ENCODE assay signal across 8 cellular contexts in the genomic region with DNA sequence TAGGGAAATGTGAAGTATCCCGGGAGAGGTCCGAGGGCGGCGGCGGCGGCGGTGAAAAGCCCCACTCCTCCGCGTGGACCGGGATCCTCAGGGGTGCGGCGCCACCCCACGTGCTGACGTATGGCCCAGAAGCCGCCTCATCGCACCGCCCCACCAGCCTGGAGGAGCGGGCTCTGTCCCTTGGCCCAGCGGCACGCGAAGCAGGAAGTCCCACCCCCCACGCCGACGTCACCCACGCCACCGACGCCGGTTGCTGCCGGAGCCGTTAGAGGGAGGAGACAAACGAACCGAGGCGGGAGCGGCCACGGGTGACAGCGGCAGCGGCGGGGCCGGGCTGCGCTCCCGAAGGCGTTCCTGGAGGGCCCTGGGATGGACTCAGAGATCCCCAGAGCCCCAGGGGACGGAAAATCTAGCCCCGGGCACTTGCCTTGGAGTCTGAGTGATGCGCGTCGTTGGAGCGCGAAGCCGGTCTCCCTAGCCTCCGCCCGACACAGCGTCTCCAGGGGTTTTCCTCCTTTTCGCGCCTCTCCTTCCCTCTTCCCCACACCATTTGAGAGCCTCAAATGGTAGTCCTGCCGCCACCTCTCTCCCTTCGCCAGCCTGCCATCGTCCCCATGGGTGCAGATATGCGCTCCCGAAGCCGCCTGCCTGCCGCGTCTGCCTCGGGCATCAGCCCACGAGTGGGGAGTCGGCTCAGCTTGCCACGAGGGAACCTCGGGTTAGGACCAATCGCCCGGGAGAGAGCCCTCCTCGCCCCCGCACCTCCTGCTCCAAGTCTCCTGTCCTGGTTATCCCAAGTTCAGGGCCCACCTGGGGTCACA. TPM values are rescaled to one million over a fixed set of nuclear protein-coding genes. Genes with fewer than 3 reads are reported as not detected.
DNase-seq lines count a peak whose midpoint lies in the region; ATAC-seq, FAIRE-seq and TF ChIP-seq lines count a peak whose summit lies in the region.

A gene with protein sequence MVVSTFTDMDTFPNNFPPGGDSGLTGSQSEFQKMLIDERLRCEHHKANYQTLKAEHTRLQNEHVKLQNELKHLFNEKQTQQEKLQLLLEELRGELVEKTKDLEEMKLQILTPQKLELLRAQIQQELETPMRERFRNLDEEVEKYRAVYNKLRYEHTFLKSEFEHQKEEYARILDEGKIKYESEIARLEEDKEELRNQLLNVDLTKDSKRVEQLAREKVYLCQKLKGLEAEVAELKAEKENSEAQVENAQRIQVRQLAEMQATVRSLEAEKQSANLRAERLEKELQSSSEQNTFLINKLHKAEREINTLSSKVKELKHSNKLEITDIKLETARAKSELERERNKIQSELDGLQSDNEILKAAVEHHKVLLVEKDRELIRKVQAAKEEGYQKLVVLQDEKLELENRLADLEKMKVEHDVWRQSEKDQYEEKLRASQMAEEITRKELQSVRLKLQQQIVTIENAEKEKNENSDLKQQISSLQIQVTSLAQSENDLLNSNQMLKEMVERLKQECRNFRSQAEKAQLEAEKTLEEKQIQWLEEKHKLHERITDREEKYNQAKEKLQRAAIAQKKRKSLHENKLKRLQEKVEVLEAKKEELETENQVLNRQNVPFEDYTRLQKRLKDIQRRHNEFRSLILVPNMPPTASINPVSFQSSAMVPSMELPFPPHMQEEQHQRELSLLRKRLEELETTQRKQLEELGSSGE (minus strand): TSS at position 95 of the 821 bp plus-strand sequence. CDS start 47,377 bp downstream, outside the sequence.

- H3K9me3 ChIP-seq in WERI-Rb-1 (ENCODE audit: severe bottlenecking) (no peaks in the 10 kb centered on the region), smooth muscle cell (replicated peaks; ENCODE audit: low read depth) (no peaks in the 10 kb centered on the region)

- no peaks in the 10 kb centered on the region for H4K20me1 ChIP-seq in smooth muscle cell (ENCODE audit: low read depth)

- H3K79me2 ChIP-seq in ACC112 (ENCODE audit: control insufficient read depth, insufficient read depth, low read length, unreplicated experiment) (peaks cover 23% of the 10 kb centered on the region), smooth muscle cell (ENCODE audit: low read depth) (peaks cover 25% of the 10 kb centered on the region)

- WGBS in smooth muscle cell (ENCODE audit: low lambda C conversion rate), result 2% methylated on average over 71 of the region's 72 CpGs

- H3K27ac ChIP-seq in ACC112 (ENCODE audit: low read depth, low read length) (peak within 1 kb of the TSS; percentile 68), WERI-Rb-1 (peak within 1 kb of the TSS; percentile 90), smooth muscle cell (ENCODE audit: low read depth) (peak within 1 kb of the TSS; percentile 93)

- H3K4me3 ChIP-seq in ACC112 (ENCODE audit: low read depth, low read length), result peak within 1 kb of the TSS; percentile 82
- peak within 1 kb of the TSS; percentile 86 for H3K4me3 ChIP-seq in WERI-Rb-1 (ENCODE audit: low read depth, low read length)
- H3K4me3 ChIP-seq in bronchial epithelial cell (ENCODE audit: low read depth, low read length), result peak within 1 kb of the TSS; percentile 54
- H3K4me3 ChIP-seq in smooth muscle cell, result peak within 1 kb of the TSS; percentile 77

- ATAC-seq in GM18870 (IDR thresholded peaks at IDR 0.05; ENCODE audit: unreplicated experiment), result peak; percentile 87
- peak; percentile 97 for ATAC-seq in HG03135 (IDR thresholded peaks at IDR 0.05; ENCODE audit: unreplicated experiment)

- peak; percentile 82 for DNase-seq in NCI-H2196 treated with DMSO at 0.1 percent for 48 hours (lab: John Stamatoyannopoulos, UW; ENCODE audit: unreplicated experiment)
- peak; percentile 96 for DNase-seq in WERI-Rb-1
- peak; percentile 81 for DNase-seq in bronchial epithelial cell (ENCODE audit: low read depth)
- DNase-seq in iPS-NIHi11 (ENCODE audit: low spot score), result peak; percentile 97
- DNase-seq in smooth muscle cell (lab: John Stamatoyannopoulos, UW; ENCODE audit: unreplicated experiment), result peak; percentile 92

- peaks cover 13% of the 10 kb centered on the region for H3K4me1 ChIP-seq in ACC112 (ENCODE audit: control insufficient read depth, insufficient read depth, low read length, unreplicated experiment)
- peaks cover 10% of the 10 kb centered on the region for H3K4me1 ChIP-seq in smooth muscle cell (ENCODE audit: low read depth)

- no peaks in the 10 kb centered on the region for H3F3A ChIP-seq in smooth muscle cell (ENCODE audit: low read depth)

- no peak for FAIRE-seq in bronchial epithelial cell (lab: Jason Lieb, UNC)

- H3K36me3 ChIP-seq in ACC112 (ENCODE audit: insufficient read depth, low read length) (no peaks in the 10 kb centered on the region), WERI-Rb-1 (no peaks in the 10 kb centered on the region), bronchial epithelial cell (ENCODE audit: control insufficient read depth, insufficient read depth, low read length) (no peaks in the 10 kb centered on the region), smooth muscle cell (ENCODE audit: low read depth) (no peaks in the 10 kb centered on the region)

- TF ChIP-seq CTCF in WERI-Rb-1 (IDR thresholded peaks at IDR 0.05; ENCODE audit: low read depth, low read length) (no peak), bronchial epithelial cell (IDR thresholded peaks at IDR 0.05; ENCODE audit: insufficient read depth, low read length, severe bottlenecking) (no peak), smooth muscle cell (IDR thresholded peaks at IDR 0.05; ENCODE audit: borderline replicate concordance, insufficient read depth, poor library complexity, severe bottlenecking) (no peak)

- H3K27me3 ChIP-seq in ACC112 (ENCODE audit: insufficient read depth, low read length), result no peaks in the 10 kb centered on the region
- no peaks in the 10 kb centered on the region for H3K27me3 ChIP-seq in WERI-Rb-1 (ENCODE audit: insufficient read depth, low read depth, severe bottlenecking)
- H3K27me3 ChIP-seq in bronchial epithelial cell (ENCODE audit: control insufficient read depth, insufficient read depth, low read length), result no peaks in the 10 kb centered on the region
- H3K27me3 ChIP-seq in smooth muscle cell (ENCODE audit: low read depth), result no peaks in the 10 kb centered on the region

- H3K4me2 ChIP-seq in smooth muscle cell, result peak within 1 kb of the TSS; percentile 88

- H2AFZ ChIP-seq in ACC112 (ENCODE audit: low read length, unreplicated experiment) (peak within 1 kb of the TSS; percentile 77), smooth muscle cell (ENCODE audit: low read depth) (peak within 1 kb of the TSS; percentile 90)

- H3K9ac ChIP-seq in smooth muscle cell (ENCODE audit: low read depth), result peak within 1 kb of the TSS; percentile 93

RNA-seq across cellular contexts. Expression of the gene that starts here (rescaled TPM):
- total RNA-seq in bronchial epithelial cell (7.8 and 9.7 TPM in 2 replicates), smooth muscle cell (12.6 and 30.3 TPM in 2 replicates)
- 2.8 and 9.0 TPM in 2 replicates for polyA plus RNA-seq in smooth muscle cell

Comparison
In these comparisons a context has a peak if more than half of its experiments do, and no peak if none do; other contexts are left out.
1. Peak in every context shown above with its lines: DNase-seq, ATAC-seq, H3K4me3 ChIP-seq and H3K27ac ChIP-seq.